19 cellular contexts compared by ENCODE assay signal in the genomic region with DNA sequence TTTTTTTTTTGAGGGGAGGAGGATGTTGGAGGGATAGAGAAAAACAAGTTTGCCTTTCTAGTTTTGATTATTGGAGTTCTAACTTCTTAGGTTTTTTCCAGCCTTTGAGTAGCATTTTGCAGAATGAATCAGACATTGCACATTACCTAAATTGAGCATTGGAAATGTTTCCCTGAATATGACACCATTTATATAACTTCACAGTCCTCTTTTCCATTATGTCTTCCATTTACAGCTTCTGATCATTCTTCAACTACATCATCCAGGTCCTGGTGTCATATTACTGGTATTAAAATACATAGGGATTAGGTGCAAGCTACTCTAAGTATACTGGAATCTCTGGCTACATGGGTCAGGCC.
A peak's percentile ranks its signal among the peaks of the same experiment; 100 is the strongest.
DNase-seq lines count a peak whose midpoint lies in the region; ATAC-seq and TF ChIP-seq lines count a peak whose summit lies in the region.
"Had no signal": no experiment of that assay in that cellular context is flagged by ENCODE, and none has a peak within 500 bp of the region (broad histone marks: within the 10 kb centered on the region; RNA-seq: fewer than 3 reads in every experiment).

No MANE protein-coding gene starts in this region.

- H3K27ac ChIP-seq in angular gyrus (ENCODE audit: low read depth, low read length) = peak overlapping the region; percentile 79
- H3K27ac ChIP-seq in psoas muscle = peak overlapping the region; percentile 94
- H3K27ac ChIP-seq: left lung had no signal

- peaks cover 93% of the 10 kb centered on the region for H3K4me1 ChIP-seq in psoas muscle

- peaks cover 0 to 4% of the 10 kb centered on the region in 2 donors for H3K36me3 ChIP-seq in psoas muscle (ENCODE audit: insufficient read depth in 1 of 2, low read depth in 1 of 2)
- H3K36me3 ChIP-seq: HAP-1 had no signal

- DNase-seq in GM12865 (ENCODE audit: low read depth) (peak; percentile 54), psoas muscle (no peak), C1 segment of cervical spinal cord (lab: John Stamatoyannopoulos, UW) (no peak), epidermal melanocyte (ENCODE audit: insufficient read length, low spot score) (no peak)
- DNase-seq: activated CD4-positive, alpha-beta T cell treated with anti-CD3 and anti-CD28 coated beads, Interleukin-2, amount 50 U/mL, for 1 hour; activated naive CD8-positive, alpha-beta T cell treated with anti-CD3 and anti-CD28 coated beads, Interleukin-2, amount 10 ng/mL, durations not matched to agents 7 days and 5 days; CD8-positive, alpha-beta T cell; cerebellar nuclear complex; left lung; naive thymus-derived CD4-positive, alpha-beta T cell; NCI-H2081; NK-92 treated with Interleukin-12 subunit alpha and Interleukin-12 subunit beta, amount 100 ng/mL, for 24 hours; SHP77; stimulated activated CD4-positive, alpha-beta T cell treated with anti-CD3 and anti-CD28 coated beads, Interleukin-2, amount 100 ng/mL, for 48 hours; T1000 had no signal

- peak overlapping the region; percentile 85 for H3K4me3 ChIP-seq in GM12865 (ENCODE audit: low read depth, low read length)
- no peak overlapping the region for H3K4me3 ChIP-seq in psoas muscle
- H3K4me3 ChIP-seq: HAP-1, left lung had no signal

- intact Hi-C loops in psoas muscle (cut with DNase I) = no loop called here

- TF ChIP-seq CTCF in GM12865 (IDR thresholded peaks at IDR 0.05; ENCODE audit: insufficient read depth, low read depth, low read length, missing control alignments) (no peak), psoas muscle (IDR thresholded peaks at IDR 0.05) (no peak)

- no peaks in the 10 kb centered on the region for H3K9me3 ChIP-seq in psoas muscle
- H3K9me3 ChIP-seq: HAP-1, left lung had no signal

- ATAC-seq in HG03045 (IDR thresholded peaks at IDR 0.05; ENCODE audit: unreplicated experiment) (peak; percentile 16), psoas muscle (peak in 3 of 4 donors; percentile 8 to 20 (median 13)), HG02610 (IDR thresholded peaks at IDR 0.05; ENCODE audit: unreplicated experiment) (no peak)
- ATAC-seq: CD8-positive, alpha-beta T cell; left lung; naive thymus-derived CD4-positive, alpha-beta T cell had no signal

- no peaks in the 10 kb centered on the region for H3K27me3 ChIP-seq in psoas muscle (ENCODE audit: insufficient read depth in 3 of 3, low read length in 2 of 3)
- H3K27me3 ChIP-seq: left lung had no signal
